Comparison of ENCODE assay signal across 1 cellular context in genomic region chr15:40871749-40872617, GRCh38.
TF ChIP-seq lines count a peak whose summit lies in the region.

No MANE protein-coding gene starts in this region.

TF ChIP-seq in WTC11, 78 proteins besides CTCF, POLR2A, EP300 and RAD21 (continued from another document):
- no peak for TF ChIP-seq ZNF425 (CRISPR knock-in tag; conservative IDR thresholded peaks at IDR 0.05)
- no peak for TF ChIP-seq FOXP1 (CRISPR knock-in tag; IDR thresholded peaks at IDR 0.05; ENCODE audit: borderline replicate concordance)
- TF ChIP-seq TP53 (CRISPR knock-in tag; IDR thresholded peaks at IDR 0.05) = no peak
- no peak for TF ChIP-seq ATF2 (CRISPR knock-in tag; IDR thresholded peaks at IDR 0.05; ENCODE audit: borderline replicate concordance, low read depth)
- no peak for TF ChIP-seq RELA (CRISPR knock-in tag; IDR thresholded peaks at IDR 0.05; ENCODE audit: borderline replicate concordance)
- no peak for TF ChIP-seq TEAD1 (CRISPR knock-in tag; IDR thresholded peaks at IDR 0.05)
- no peak for TF ChIP-seq MYBL2 (CRISPR knock-in tag; IDR thresholded peaks at IDR 0.05)
- TF ChIP-seq PRRX2 (CRISPR knock-in tag; IDR thresholded peaks at IDR 0.05) = no peak
- no peak for TF ChIP-seq ARID4B (CRISPR knock-in tag; IDR thresholded peaks at IDR 0.05; ENCODE audit: borderline replicate concordance)
- no peak for TF ChIP-seq IRF2 (CRISPR knock-in tag; IDR thresholded peaks at IDR 0.05; ENCODE audit: borderline replicate concordance, low read depth)
- no peak for TF ChIP-seq ZNF138 (CRISPR knock-in tag; conservative IDR thresholded peaks at IDR 0.05)
- no peak for TF ChIP-seq ZNF121 (CRISPR knock-in tag; IDR thresholded peaks at IDR 0.05)
- TF ChIP-seq ZNF396 (CRISPR knock-in tag; IDR thresholded peaks at IDR 0.05; ENCODE audit: borderline replicate concordance) = no peak
